13 cellular contexts compared by ENCODE assay signal in genomic region chr1:85289848-85290335, GRCh38. TPM values are rescaled to one million over a fixed set of nuclear protein-coding genes. Genes with fewer than 3 reads are reported as not detected.
DNase-seq lines count a peak whose midpoint lies in the region; ATAC-seq, FAIRE-seq and TF ChIP-seq lines count a peak whose summit lies in the region.
"Had no signal": no experiment of that assay in that cellular context is flagged by ENCODE, and none has a peak within 500 bp of the region (broad histone marks: within the 10 kb centered on the region; RNA-seq: fewer than 3 reads in every experiment).

No MANE protein-coding gene starts in this region.

- no peaks in the 10 kb centered on the region for H3K36me3 Mint-ChIP-seq in natural killer cell
- H3K36me3 Mint-ChIP-seq: CD4-positive, alpha-beta memory T cell had no signal

- H4K20me1 ChIP-seq in OCI-LY7 (ENCODE audit: insufficient read depth, low read length) = no peaks in the 10 kb centered on the region

- no peaks in the 10 kb centered on the region for H3K9me2 ChIP-seq in OCI-LY7 (ENCODE audit: insufficient read depth, low read length)

- H3K4me3 Mint-ChIP-seq in natural killer cell = no peak overlapping the region
- H3K4me3 Mint-ChIP-seq: activated CD4-positive, alpha-beta T cell treated with anti-CD3 and anti-CD28 coated beads, Interleukin-2, amount 10 ng/mL, durations not matched to agents 7 days and 5 days; CD4-positive, alpha-beta memory T cell had no signal

- POLR2A ChIA-PET in OCI-LY7 (lab: Charles Lee) = interaction anchor here (0.6 to 2.1 kb wide), 5 partner anchors 9 to 141 kb away, joined by 3 to 13 read pairs (median 8); partner anchors contain the start of gene BCL10

- no peaks in the 10 kb centered on the region for H3K9me3 Mint-ChIP-seq in natural killer cell
- H3K9me3 Mint-ChIP-seq: activated CD4-positive, alpha-beta T cell treated with anti-CD3 and anti-CD28 coated beads, Interleukin-2, amount 10 ng/mL, durations not matched to agents 7 days and 5 days; CD4-positive, alpha-beta memory T cell had no signal

- CTCF ChIA-PET in OCI-LY7 (lab: Charles Lee; ENCODE audit: unreplicated experiment) = interaction anchor here (0.9 kb wide), 1 partner anchor 31 kb away, joined by 4 read pairs; the partner anchor contains the start of gene C1orf52

- peak; percentile 92 for FAIRE-seq in GM12891 (lab: Jason Lieb, UNC)

- in situ Hi-C loops in HAP-1 (cut with MboI; ENCODE audit: low sequenced_read_pairs) = no loop called here

- peak overlapping the region; percentile 46; the same call in 1 of the 2 replicates for H2AFZ ChIP-seq in OCI-LY7 (ENCODE audit: low read length)

- H3K4me3 ChIP-seq in OCI-LY7 (ENCODE audit: low read depth, low read length, poor library complexity, severe bottlenecking) = peak overlapping the region; percentile 10
- H3K4me3 ChIP-seq in left ventricle myocardium inferior = no peak overlapping the region
- no peak overlapping the region for H3K4me3 ChIP-seq in body of pancreas
- no peak overlapping the region for H3K4me3 ChIP-seq in HAP-1
- H3K4me3 ChIP-seq: adrenal gland had no signal

- peaks cover 19 to 52% of the 10 kb centered on the region in 2 donors for H3K27me3 Mint-ChIP-seq in natural killer cell (ENCODE audit: low read depth in 2 of 2)

- H3K9me3 ChIP-seq in OCI-LY7 (ENCODE audit: low read length) (no peaks in the 10 kb centered on the region), left ventricle myocardium inferior (replicated peaks) (no peaks in the 10 kb centered on the region), body of pancreas (no peaks in the 10 kb centered on the region), HAP-1 (no peaks in the 10 kb centered on the region)
- H3K9me3 ChIP-seq: adrenal gland had no signal

- H3K27ac ChIP-seq in OCI-LY7 (ENCODE audit: low read depth, low read length, poor library complexity, severe bottlenecking) (peak overlapping the region; percentile 12), left ventricle myocardium inferior (replicated peaks) (peak overlapping the region; percentile 48), body of pancreas (no peak overlapping the region)
- H3K27ac ChIP-seq: adrenal gland had no signal

- H3K79me2 ChIP-seq in OCI-LY7 (ENCODE audit: insufficient read depth, low read depth, low read length) = no peaks in the 10 kb centered on the region

- no TSS peak for BruUV-seq in OCI-LY7 (replicated peaks; lab: Mats Ljungman, UMichigan)

- no peaks in the 10 kb centered on the region for H3K4me1 Mint-ChIP-seq in natural killer cell
- H3K4me1 Mint-ChIP-seq: CD4-positive, alpha-beta memory T cell had no signal

- H3K4me1 ChIP-seq in OCI-LY7 (ENCODE audit: insufficient read depth, low read length, poor library complexity, severe bottlenecking) = peaks cover 19% of the 10 kb centered on the region
- peaks cover 8% of the 10 kb centered on the region for H3K4me1 ChIP-seq in left ventricle myocardium inferior
- H3K4me1 ChIP-seq in body of pancreas = no peaks in the 10 kb centered on the region
- H3K4me1 ChIP-seq in HAP-1 = no peaks in the 10 kb centered on the region
- H3K4me1 ChIP-seq: adrenal gland had no signal

- 83 to 85% methylated on average over 4 of the region's 4 CpGs for WGBS in body of pancreas, 2 donors

- no peak for DNase-seq in GM12891 (ENCODE audit: insufficient read length, low spot score)
- DNase-seq in OCI-LY7 (ENCODE audit: low spot score) = peak; percentile 55
- DNase-seq in left ventricle myocardium inferior = no peak
- no peak for DNase-seq in body of pancreas
- no peak for DNase-seq in natural killer cell
- DNase-seq in HAP-1 (ENCODE audit: low spot score in 2 of 2) = no peak
- DNase-seq: activated CD4-positive, alpha-beta T cell treated with anti-CD3 and anti-CD28 coated beads, Interleukin-2, amount 10 ng/mL, durations not matched to agents 7 days and 5 days; CD4-positive, alpha-beta memory T cell; effector memory CD4-positive, alpha-beta T cell; stimulated activated naive CD4-positive, alpha-beta T cell had no signal

- H3K27me3 ChIP-seq in left ventricle myocardium inferior (ENCODE audit: low read depth) = no peaks in the 10 kb centered on the region
- no peaks in the 10 kb centered on the region for H3K27me3 ChIP-seq in body of pancreas
- no peaks in the 10 kb centered on the region for H3K27me3 ChIP-seq in HAP-1 (ENCODE audit: low read depth)
- H3K27me3 ChIP-seq: adrenal gland had no signal

- H3K36me3 ChIP-seq in OCI-LY7 (ENCODE audit: insufficient read depth, low read length) (no peaks in the 10 kb centered on the region), left ventricle myocardium inferior (no peaks in the 10 kb centered on the region), body of pancreas (replicated peaks in 1 of 2; ENCODE audit: insufficient read depth in 1 of 2, low read depth in 2 of 2) (no peaks in the 10 kb centered on the region), HAP-1 (replicated peaks) (no peaks in the 10 kb centered on the region)
- H3K36me3 ChIP-seq: adrenal gland had no signal

- H3K27ac Mint-ChIP-seq in natural killer cell = no peak overlapping the region
- H3K27ac Mint-ChIP-seq: activated CD4-positive, alpha-beta T cell treated with anti-CD3 and anti-CD28 coated beads, Interleukin-2, amount 10 ng/mL, durations not matched to agents 7 days and 5 days; CD4-positive, alpha-beta memory T cell had no signal

- TF ChIP-seq CTCF in OCI-LY7 (conservative IDR thresholded peaks at IDR 0.05; ENCODE audit: low read length) (no peak), left ventricle myocardium inferior (IDR thresholded peaks at IDR 0.05; ENCODE audit: borderline replicate concordance) (no peak), body of pancreas (IDR thresholded peaks at IDR 0.05) (no peak), natural killer cell (IDR thresholded peaks at IDR 0.05) (no peak)

- ATAC-seq in GM21390 (IDR thresholded peaks at IDR 0.05; ENCODE audit: unreplicated experiment) (peak; percentile 58), body of pancreas (no peak), natural killer cell (no peak), HG03097 (IDR thresholded peaks at IDR 0.05; ENCODE audit: low FRiP score, unreplicated experiment) (no peak)

- peak overlapping the region; percentile 47 for H3K4me2 ChIP-seq in OCI-LY7 (ENCODE audit: low read length)

- TF ChIP-seq POLR2A in GM12891 (IDR thresholded peaks at IDR 0.05; ENCODE audit: low read depth, low read length) (no peak), body of pancreas (IDR thresholded peaks at IDR 0.05) (no peak)

- intact Hi-C loops in OCI-LY7 (cut with micrococcal nuclease; ENCODE audit: unreplicated experiment) = no loop called here
- intact Hi-C loops in left ventricle myocardium inferior (cut with micrococcal nuclease) = no loop called here
- intact Hi-C loops in body of pancreas (cut with DNase I) = no loop called here
- intact Hi-C loops in natural killer cell (cut with micrococcal nuclease) = no loop called here

TF ChIP-seq in GM12891, 5 proteins besides CTCF, POLR2A, EP300 and RAD21:
- no peak for TF ChIP-seq TAF1 (IDR thresholded peaks at IDR 0.05; ENCODE audit: low read depth, low read length)
- TF ChIP-seq POLR2AphosphoS5 (IDR thresholded peaks at IDR 0.05; ENCODE audit: low read depth, low read length) = no peak
- no peak for TF ChIP-seq SPI1 (IDR thresholded peaks at IDR 0.05; ENCODE audit: low read depth, low read length)
- no peak for TF ChIP-seq PAX5 (IDR thresholded peaks at IDR 0.05; ENCODE audit: insufficient read depth, low read length, severe bottlenecking)
- no peak for TF ChIP-seq POU2F2 (IDR thresholded peaks at IDR 0.05; ENCODE audit: low read depth, low read length)

RNA-seq across cellular contexts. Expression of gene BCL10, which starts 13.5 kb away (rescaled TPM):
- 10.3 TPM for polyA plus RNA-seq in GM12891 (2012; ENCODE audit: low read depth, missing spikeins)
- 10.6 and 17.4 TPM in 2 replicates for total RNA-seq in OCI-LY7 (2014; rRNA removed; shearing (Covaris generic))
- total RNA-seq in OCI-LY7 (2022) (29.0 and 32.5 TPM in 2 replicates), left ventricle myocardium inferior (7.8 TPM), body of pancreas (1 to 10 TPM; 4.9 to 9.3 TPM), natural killer cell (10 to 100 TPM; 46.3 to 49.2 (median 48.7) TPM)

RNA-seq across cellular contexts. Expression of gene C1orf52, which starts 30.4 kb away (rescaled TPM):
- polyA plus RNA-seq in GM12891 (2012; ENCODE audit: low read depth, missing spikeins) = 11.6 TPM
- total RNA-seq in OCI-LY7 (2014; rRNA removed; shearing (Covaris generic)) = 35.6 and 55.3 TPM in 2 replicates
- total RNA-seq in OCI-LY7 (2022) (33.0 and 37.4 TPM in 2 replicates), left ventricle myocardium inferior (18.5 TPM), body of pancreas (10 to 100 TPM in 1 of 2 donors, 1 to 10 TPM in 1; 6.6 to 20.2 TPM), natural killer cell (10 to 100 TPM; 50.6 to 67.3 (median 58.9) TPM)

Comparison
In these comparisons a context has a peak if more than half of its experiments do, and no peak if none do; other contexts are left out.
1. H3K27ac ChIP-seq: peak in OCI-LY7 (single experiment) and left ventricle myocardium inferior (single experiment); none in body of pancreas (0 of 4).